Comparison of ENCODE assay signal across 8 cellular contexts in the genomic region with DNA sequence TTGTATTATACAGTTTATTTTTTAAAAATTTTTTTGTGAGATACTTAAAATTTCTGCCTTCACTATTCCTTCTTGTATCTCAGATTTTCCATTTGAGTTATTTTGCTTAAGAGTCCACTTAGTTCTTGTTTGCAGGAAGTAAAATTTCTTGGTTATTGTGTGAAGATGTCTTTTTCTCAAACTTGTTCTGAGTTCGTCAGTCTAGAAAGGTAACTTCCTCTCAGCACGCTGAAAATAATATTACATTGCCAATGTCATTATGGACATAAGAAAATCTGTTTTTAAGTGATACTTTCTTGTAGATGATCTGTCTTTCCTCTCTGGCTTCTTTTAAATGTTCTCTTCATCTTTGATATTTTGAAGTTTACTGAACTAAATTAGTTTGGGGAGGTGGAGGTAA.
"Had no signal": no experiment of that assay in that cellular context is flagged by ENCODE, and none has a peak within 500 bp of the region (broad histone marks: within the 10 kb centered on the region; RNA-seq: fewer than 3 reads in every experiment).

No MANE protein-coding gene starts in this region.

- ATAC-seq: GM12878 had no signal

- FAIRE-seq: G401.6, GM12878, GM12891, GM12892, GM18507, GM19239 had no signal

- H3K4me3 ChIP-seq: GM12878 had no signal

- DNase-seq: GDM1, GF-D8 had no signal
